ENCODE assay signal across 28 cellular contexts in the genomic region with DNA sequence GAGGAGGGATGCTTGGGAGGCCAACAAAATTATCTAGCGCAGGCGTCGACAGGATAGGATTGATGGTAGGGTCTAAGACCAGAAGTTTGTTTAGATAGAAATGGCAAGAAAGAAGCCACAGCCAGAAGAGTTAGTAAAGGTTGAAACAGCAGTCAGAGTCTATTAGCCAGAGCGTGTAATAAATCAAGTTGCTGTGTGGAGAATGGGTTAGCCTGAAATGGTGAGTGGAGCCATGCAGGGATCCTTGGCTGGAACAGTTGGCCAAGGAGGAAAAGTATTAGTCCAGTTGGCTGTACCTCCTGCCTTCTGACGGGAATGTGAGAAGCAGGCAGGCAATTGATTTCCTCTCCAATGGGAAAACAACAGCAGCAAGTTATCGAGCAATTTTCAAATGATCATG.
A peak's percentile ranks its signal among the peaks of the same experiment; 100 is the strongest.
DNase-seq lines count a peak whose midpoint lies in the region; ATAC-seq, FAIRE-seq and TF ChIP-seq lines count a peak whose summit lies in the region.
"Had no signal": no experiment of that assay in that cellular context is flagged by ENCODE, and none has a peak within 500 bp of the region (broad histone marks: within the 10 kb centered on the region; RNA-seq: fewer than 3 reads in every experiment).

No MANE protein-coding gene starts in this region.

- TF ChIP-seq RAD21 in K562 (CRISPR knock-in tag; conservative IDR thresholded peaks at IDR 0.05 in 1 of 2, IDR thresholded peaks at IDR 0.05 in 1 of 2) = no peak

- no peaks in the 10 kb centered on the region for H3K9me1 ChIP-seq in K562 (ENCODE audit: control insufficient read depth, insufficient read depth, low read length)

- H3K36me3 ChIP-seq in astrocyte (ENCODE audit: insufficient read depth, low read length) = no peaks in the 10 kb centered on the region
- H3K36me3 ChIP-seq in K562 (ENCODE audit: control insufficient read depth, insufficient read depth, low read length) = no peaks in the 10 kb centered on the region

- H3K27me3 Mint-ChIP-seq in astrocyte (ENCODE audit: low read depth, unreplicated experiment) = peaks cover 5% of the 10 kb centered on the region

- no peak overlapping the region for H3K27ac Mint-ChIP-seq in astrocyte (ENCODE audit: unreplicated experiment)
- H3K27ac Mint-ChIP-seq: CD8-positive, alpha-beta T cell had no signal

- intact Hi-C loops in K562 (cut with micrococcal nuclease) = no loop called here
- intact Hi-C loops in sciatic nerve (cut with DNase I) = no loop called here

- CTCF ChIA-PET in K562 (lab: Yijun Ruan, JAX; ENCODE audit: low intra/inter-chr PET ratio) = no interaction called here

- H3K9ac ChIP-seq in astrocyte (ENCODE audit: low read length) = no peak overlapping the region
- H3K9ac ChIP-seq in K562 (ENCODE audit: insufficient read depth in 1 of 2, low read depth in 2 of 2, low read length in 2 of 2) = no peak overlapping the region

- H4K20me1 ChIP-seq in astrocyte (ENCODE audit: insufficient read depth, low read length) = no peaks in the 10 kb centered on the region
- H4K20me1 ChIP-seq in K562 (replicated peaks; ENCODE audit: control insufficient read depth, insufficient read depth, low read length) = no peaks in the 10 kb centered on the region

- peaks cover 11% of the 10 kb centered on the region for H3K4me1 Mint-ChIP-seq in astrocyte (ENCODE audit: low read depth, unreplicated experiment)

- BruUV-seq in K562 (replicated peaks; lab: Mats Ljungman, UMichigan) = no TSS peak

- TF ChIP-seq CTCF in astrocyte (IDR thresholded peaks at IDR 0.05; ENCODE audit: insufficient read depth, low read depth, low read length) (no peak), K562 (IDR thresholded peaks at IDR 0.05 in 2 of 3, conservative IDR thresholded peaks at IDR 0.05 in 1 of 3; ENCODE audit: insufficient read depth in 2 of 3, low read depth in 1 of 3, low read length in 3 of 3) (no peak)

- TF ChIP-seq POLR2A in K562 (conservative IDR thresholded peaks at IDR 0.05) = no peak

- DNase-seq in astrocyte (ENCODE audit: low read depth) (peak; percentile 59), K562 (ENCODE audit: extremely low read depth in 1 of 4, low spot score in 3 of 4) (no peak), left kidney (ENCODE audit: low read depth, low spot score) (peak; percentile 12), sciatic nerve (ENCODE audit: low spot score) (no peak), amygdala (lab: John Stamatoyannopoulos, UW) (no peak)
- DNase-seq: Caco-2; CD8-positive, alpha-beta T cell; DMS 273 treated with DMSO at 0.1 percent for 48 hours; DMS79 treated with DMSO at 0.1 percent for 48 hours; GF-D8; Kasumi-1; NCI-H1092 treated with DMSO at 0.1 percent for 48 hours; NCI-H1436; NCI-H187; NCI-H2081 treated with DMSO at 0.1 percent for 48 hours; NCI-H2171; NCI-H226; NCI-H510A; NCI-H69; RPMI8226; SHP77 treated with DMSO at 0.1 percent for 48 hours had no signal

- WGBS in K562 (ENCODE audit: insufficient coverage, low coverage, missing lambda C conversion rate) = 0% methylated on average over 6 of the region's 6 CpGs

- H3K4me2 ChIP-seq in astrocyte (ENCODE audit: low read length) (no peak overlapping the region), K562 (ENCODE audit: insufficient read depth, low read length) (no peak overlapping the region)
- H3K4me2 ChIP-seq: A549 had no signal

- H3K36me3 Mint-ChIP-seq in astrocyte (ENCODE audit: low read depth, unreplicated experiment) = no peaks in the 10 kb centered on the region
- H3K36me3 Mint-ChIP-seq: CD8-positive, alpha-beta T cell had no signal

- H3K9me3 Mint-ChIP-seq in astrocyte (ENCODE audit: unreplicated experiment) = no peaks in the 10 kb centered on the region
- H3K9me3 Mint-ChIP-seq: CD8-positive, alpha-beta T cell had no signal

- H2AFZ ChIP-seq in astrocyte (ENCODE audit: low read depth, low read length) (no peak overlapping the region), K562 (ENCODE audit: low read depth, low read length) (no peak overlapping the region)

- POLR2A ChIA-PET in K562 (lab: Yijun Ruan, JAX) = no interaction called here

- H3K27me3 ChIP-seq in astrocyte (ENCODE audit: insufficient read depth, low read length) (no peaks in the 10 kb centered on the region), K562 (ENCODE audit: control insufficient read depth in 2 of 2, insufficient read depth in 2 of 2, low read length in 2 of 2) (no peaks in the 10 kb centered on the region)

- no peaks in the 10 kb centered on the region for H3K9me3 ChIP-seq in astrocyte (ENCODE audit: insufficient read depth, low read depth, low read length)
- no peaks in the 10 kb centered on the region for H3K9me3 ChIP-seq in K562 (replicated peaks; ENCODE audit: control insufficient read depth, insufficient read depth, low read depth, low read length)
- H3K9me3 ChIP-seq: A549, Caco-2 had no signal

- H3K4me3 ChIP-seq in astrocyte (ENCODE audit: insufficient read depth, low read depth, low read length) (no peak overlapping the region), K562 (no peak overlapping the region)
- H3K4me3 ChIP-seq: A549 had no signal

- no peaks in the 10 kb centered on the region for H3K79me2 ChIP-seq in astrocyte (ENCODE audit: insufficient read depth, low read length)
- no peaks in the 10 kb centered on the region for H3K79me2 ChIP-seq in K562 (ENCODE audit: control insufficient read depth, insufficient read depth, low read length)

- ATAC-seq in K562 (no peak), sciatic nerve (peak; percentile 87), HG02970 (IDR thresholded peaks at IDR 0.05; ENCODE audit: low FRiP score, unreplicated experiment) (no peak), GM18858 (IDR thresholded peaks at IDR 0.05; ENCODE audit: unreplicated experiment) (no peak)
- ATAC-seq: A549; CD8-positive, alpha-beta T cell; HCT116; HepG2 had no signal

- no peak overlapping the region for H3K27ac ChIP-seq in astrocyte (ENCODE audit: low read depth, low read length)
- no peak overlapping the region for H3K27ac ChIP-seq in K562 (ENCODE audit: extremely low read depth, low read depth, low read length)
- H3K27ac ChIP-seq: A549 had no signal

- no peak for TF ChIP-seq EP300 in K562 (IDR thresholded peaks at IDR 0.05; ENCODE audit: low read length)

- in situ Hi-C loops in K562 (cut with MboI) = no loop called here

- peaks cover 17% of the 10 kb centered on the region for H3K4me1 ChIP-seq in astrocyte (ENCODE audit: insufficient read depth, low read length)
- H3K4me1 ChIP-seq in K562 (replicated peaks in 1 of 2; ENCODE audit: control insufficient read depth in 2 of 2, insufficient read depth in 2 of 2, low read length in 2 of 2) = no peaks in the 10 kb centered on the region
- H3K4me1 ChIP-seq: A549, Caco-2 had no signal

- H3K4me3 Mint-ChIP-seq in astrocyte (ENCODE audit: unreplicated experiment) = no peak overlapping the region
- H3K4me3 Mint-ChIP-seq: CD8-positive, alpha-beta T cell had no signal

- FAIRE-seq in astrocyte (lab: Jason Lieb, UNC) (no peak), K562 (lab: Jason Lieb, UNC) (no peak)
- FAIRE-seq: A549, GM12891, GM19239, HepG2 had no signal

TF ChIP-seq in K562, 482 proteins besides CTCF, POLR2A, EP300 and RAD21:
- TF ChIP-seq, protein P1, sequence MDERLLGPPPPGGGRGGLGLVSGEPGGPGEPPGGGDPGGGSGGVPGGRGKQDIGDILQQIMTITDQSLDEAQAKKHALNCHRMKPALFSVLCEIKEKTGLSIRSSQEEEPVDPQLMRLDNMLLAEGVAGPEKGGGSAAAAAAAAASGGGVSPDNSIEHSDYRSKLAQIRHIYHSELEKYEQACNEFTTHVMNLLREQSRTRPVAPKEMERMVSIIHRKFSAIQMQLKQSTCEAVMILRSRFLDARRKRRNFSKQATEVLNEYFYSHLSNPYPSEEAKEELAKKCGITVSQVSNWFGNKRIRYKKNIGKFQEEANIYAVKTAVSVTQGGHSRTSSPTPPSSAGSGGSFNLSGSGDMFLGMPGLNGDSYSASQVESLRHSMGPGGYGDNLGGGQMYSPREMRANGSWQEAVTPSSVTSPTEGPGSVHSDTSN (CRISPR knock-in tag; IDR thresholded peaks at IDR 0.05; ENCODE audit: low read depth) = no peak
- TF ChIP-seq, protein P1 (tag; conservative IDR thresholded peaks at IDR 0.05; ENCODE audit: low read depth) = peak; percentile 84
- no peak for TF ChIP-seq BHLHE40 (IDR thresholded peaks at IDR 0.05; ENCODE audit: low read length)

Comparison
In these comparisons a context has a peak if more than half of its experiments do, and no peak if none do; other contexts are left out.
1. DNase-seq: peak in astrocyte (single experiment) and left kidney (single experiment); none in K562 (0 of 4), sciatic nerve (single experiment) and amygdala (0 of 56).